21 cellular contexts compared by ENCODE assay signal in the genomic region with DNA sequence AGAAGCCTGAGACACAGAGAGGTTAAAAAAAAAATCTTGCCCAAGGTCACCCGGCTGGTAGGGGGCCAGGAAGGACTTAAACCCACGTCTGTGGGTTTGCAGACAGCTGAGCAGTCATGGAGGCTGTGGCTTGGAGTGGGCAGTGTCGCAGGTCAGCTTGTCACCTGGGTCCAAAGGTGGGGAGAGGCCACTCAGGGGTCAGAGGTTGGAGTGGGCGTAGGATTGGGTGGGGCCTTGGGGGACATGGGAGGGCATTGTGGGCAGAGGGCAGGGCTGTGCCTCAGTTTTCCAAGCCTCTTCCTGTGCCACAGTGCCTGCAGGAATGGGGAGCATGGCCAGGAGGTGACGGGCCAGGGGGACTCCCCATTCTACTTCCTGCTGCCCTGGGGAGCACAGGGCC. TPM values are rescaled to one million over a fixed set of nuclear protein-coding genes. Genes with fewer than 3 reads are reported as not detected.
DNase-seq lines count a peak whose midpoint lies in the region; ATAC-seq and TF ChIP-seq lines count a peak whose summit lies in the region.
"Had no signal": no experiment of that assay in that cellular context is flagged by ENCODE, and none has a peak within 500 bp of the region (broad histone marks: within the 10 kb centered on the region; RNA-seq: fewer than 3 reads in every experiment).

No MANE protein-coding gene starts in this region.

- peak overlapping the region; percentile 15 for H3K4me3 Mint-ChIP-seq in activated naive CD4-positive, alpha-beta T cell treated with anti-CD3 and anti-CD28 coated beads, Interleukin-2, amount 50 U/mL, for 24 hours
- no peak overlapping the region for H3K4me3 Mint-ChIP-seq in activated naive CD4-positive, alpha-beta T cell treated with anti-CD3 and anti-CD28 coated beads, Interleukin-2, amount 10 ng/mL, durations not matched to agents 7 days and 5 days
- no peak overlapping the region for H3K4me3 Mint-ChIP-seq in activated T-helper 1 cell treated with anti-CD3 and anti-CD28 coated beads, Interleukin-12 subunit alpha, Interleukin-12 subunit beta, Interleukin-2, Interleukin-4 antibody, amounts not matched to agents 30 ng/mL and 10 ng/mL and 1 ng/mL, durations not matched to agents 14 hours and 24 hours and 36 hours
- H3K4me3 Mint-ChIP-seq in endodermal cell = no peak overlapping the region
- H3K4me3 Mint-ChIP-seq: activated CD8-positive, alpha-beta memory T cell treated with anti-CD3 and anti-CD28 coated beads, Interleukin-2, amount 10 ng/mL, durations not matched to agents 7 days and 5 days; natural killer cell treated with Interleukin-12 subunit alpha and Interleukin-12 subunit beta and Interleukin-15 and Interleukin-18, amount 100 ng/mL, for 72 hours had no signal

- H3K36me3 Mint-ChIP-seq in activated naive CD4-positive, alpha-beta T cell treated with anti-CD3 and anti-CD28 coated beads, Interleukin-2, amount 50 U/mL, for 24 hours = no peaks in the 10 kb centered on the region
- H3K36me3 Mint-ChIP-seq in activated naive CD4-positive, alpha-beta T cell treated with anti-CD3 and anti-CD28 coated beads, Interleukin-2, amount 10 ng/mL, durations not matched to agents 7 days and 5 days = no peaks in the 10 kb centered on the region
- H3K36me3 Mint-ChIP-seq in activated T-helper 1 cell treated with anti-CD3 and anti-CD28 coated beads, Interleukin-12 subunit alpha, Interleukin-12 subunit beta, Interleukin-2, Interleukin-4 antibody, amounts not matched to agents 30 ng/mL and 10 ng/mL and 1 ng/mL, durations not matched to agents 14 hours and 24 hours and 36 hours (ENCODE audit: low read depth) = no peaks in the 10 kb centered on the region
- H3K36me3 Mint-ChIP-seq in endodermal cell (ENCODE audit: low read depth) = peaks cover 14% of the 10 kb centered on the region
- H3K36me3 Mint-ChIP-seq: activated CD8-positive, alpha-beta memory T cell treated with anti-CD3 and anti-CD28 coated beads, Interleukin-2, amount 10 ng/mL, durations not matched to agents 7 days and 5 days; natural killer cell treated with Interleukin-12 subunit alpha and Interleukin-12 subunit beta and Interleukin-15 and Interleukin-18, amount 100 ng/mL, for 72 hours had no signal

- 70 to 88% methylated on average over 2 to 5 of the region's 5 CpGs for WGBS in endodermal cell (ENCODE audit: insufficient coverage in 1 of 2, insufficient read length in 1 of 2), 2 experiments
- 44 to 51% (median 45%) methylated on average over 5 of the region's 5 CpGs for WGBS in spleen, 5 donors

- ATAC-seq in GM21447 (IDR thresholded peaks at IDR 0.05; ENCODE audit: unreplicated experiment) (no peak), HG03469 (IDR thresholded peaks at IDR 0.05; ENCODE audit: unreplicated experiment) (no peak)
- ATAC-seq: activated CD8-positive, alpha-beta memory T cell treated with anti-CD3 and anti-CD28 coated beads, Interleukin-2, amount 10 ng/mL, durations not matched to agents 7 days and 5 days; lower lobe of right lung; natural killer cell treated with Interleukin-12 subunit alpha and Interleukin-12 subunit beta and Interleukin-15 and Interleukin-18, amount 100 ng/mL, for 72 hours; PC-3 had no signal

- TF ChIP-seq POLR2A in spleen (IDR thresholded peaks at IDR 0.05) = no peak

- no peak overlapping the region for H3K27ac Mint-ChIP-seq in activated naive CD4-positive, alpha-beta T cell treated with anti-CD3 and anti-CD28 coated beads, Interleukin-2, amount 50 U/mL, for 24 hours
- no peak overlapping the region for H3K27ac Mint-ChIP-seq in activated naive CD4-positive, alpha-beta T cell treated with anti-CD3 and anti-CD28 coated beads, Interleukin-2, amount 10 ng/mL, durations not matched to agents 7 days and 5 days
- peak overlapping the region; percentile 18 for H3K27ac Mint-ChIP-seq in activated T-helper 1 cell treated with anti-CD3 and anti-CD28 coated beads, Interleukin-12 subunit alpha, Interleukin-12 subunit beta, Interleukin-2, Interleukin-4 antibody, amounts not matched to agents 30 ng/mL and 10 ng/mL and 1 ng/mL, durations not matched to agents 14 hours and 24 hours and 36 hours
- H3K27ac Mint-ChIP-seq in endodermal cell = no peak overlapping the region
- H3K27ac Mint-ChIP-seq: activated CD8-positive, alpha-beta memory T cell treated with anti-CD3 and anti-CD28 coated beads, Interleukin-2, amount 10 ng/mL, durations not matched to agents 7 days and 5 days; natural killer cell treated with Interleukin-12 subunit alpha and Interleukin-12 subunit beta and Interleukin-15 and Interleukin-18, amount 100 ng/mL, for 72 hours had no signal

- peaks cover 3% of the 10 kb centered on the region for H3K27me3 Mint-ChIP-seq in activated naive CD4-positive, alpha-beta T cell treated with anti-CD3 and anti-CD28 coated beads, Interleukin-2, amount 50 U/mL, for 24 hours
- H3K27me3 Mint-ChIP-seq in activated naive CD4-positive, alpha-beta T cell treated with anti-CD3 and anti-CD28 coated beads, Interleukin-2, amount 10 ng/mL, durations not matched to agents 7 days and 5 days = peaks cover 63% of the 10 kb centered on the region
- peaks cover 4% of the 10 kb centered on the region for H3K27me3 Mint-ChIP-seq in activated T-helper 1 cell treated with anti-CD3 and anti-CD28 coated beads, Interleukin-12 subunit alpha, Interleukin-12 subunit beta, Interleukin-2, Interleukin-4 antibody, amounts not matched to agents 30 ng/mL and 10 ng/mL and 1 ng/mL, durations not matched to agents 14 hours and 24 hours and 36 hours (ENCODE audit: insufficient read depth)
- H3K27me3 Mint-ChIP-seq in endodermal cell (ENCODE audit: insufficient read depth) = no peaks in the 10 kb centered on the region

- peaks cover 12% of the 10 kb centered on the region for H3K4me1 ChIP-seq in endodermal cell (ENCODE audit: control insufficient read depth, insufficient read depth, low read length)
- peaks cover 13 to 40% (median 24%) of the 10 kb centered on the region in 6 donors for H3K4me1 ChIP-seq in spleen

- H3K27ac ChIP-seq in endodermal cell (ENCODE audit: low read depth, low read length) (no peak overlapping the region), spleen (no peak overlapping the region)
- H3K27ac ChIP-seq: ascending aorta, lower lobe of right lung, testis had no signal

- H3K36me3 ChIP-seq in endodermal cell (ENCODE audit: control insufficient read depth, insufficient read depth, low read length) (peaks cover 16% of the 10 kb centered on the region), spleen (no peaks in the 10 kb centered on the region)
- H3K36me3 ChIP-seq: ascending aorta, lower lobe of right lung had no signal

- H3K9ac ChIP-seq in endodermal cell (ENCODE audit: extremely low read depth, low read length, poor library complexity, severe bottlenecking) = no peak overlapping the region

- CTCF ChIA-PET in activated naive CD4-positive, alpha-beta T cell treated with anti-CD3 and anti-CD28 coated beads, Interleukin-2, amount 10 ng/mL, durations not matched to agents 7 days and 5 days (lab: Charles Lee) = no interaction called here

- H3K4me1 Mint-ChIP-seq in activated naive CD4-positive, alpha-beta T cell treated with anti-CD3 and anti-CD28 coated beads, Interleukin-2, amount 50 U/mL, for 24 hours = peaks cover 6% of the 10 kb centered on the region
- peaks cover 21% of the 10 kb centered on the region for H3K4me1 Mint-ChIP-seq in activated naive CD4-positive, alpha-beta T cell treated with anti-CD3 and anti-CD28 coated beads, Interleukin-2, amount 10 ng/mL, durations not matched to agents 7 days and 5 days
- H3K4me1 Mint-ChIP-seq in activated T-helper 1 cell treated with anti-CD3 and anti-CD28 coated beads, Interleukin-12 subunit alpha, Interleukin-12 subunit beta, Interleukin-2, Interleukin-4 antibody, amounts not matched to agents 30 ng/mL and 10 ng/mL and 1 ng/mL, durations not matched to agents 14 hours and 24 hours and 36 hours (ENCODE audit: low read depth) = peaks cover 9% of the 10 kb centered on the region
- H3K4me1 Mint-ChIP-seq in endodermal cell = peaks cover 8% of the 10 kb centered on the region

- no peaks in the 10 kb centered on the region for H3K9me3 Mint-ChIP-seq in activated naive CD4-positive, alpha-beta T cell treated with anti-CD3 and anti-CD28 coated beads, Interleukin-2, amount 50 U/mL, for 24 hours
- no peaks in the 10 kb centered on the region for H3K9me3 Mint-ChIP-seq in activated naive CD4-positive, alpha-beta T cell treated with anti-CD3 and anti-CD28 coated beads, Interleukin-2, amount 10 ng/mL, durations not matched to agents 7 days and 5 days
- no peaks in the 10 kb centered on the region for H3K9me3 Mint-ChIP-seq in activated T-helper 1 cell treated with anti-CD3 and anti-CD28 coated beads, Interleukin-12 subunit alpha, Interleukin-12 subunit beta, Interleukin-2, Interleukin-4 antibody, amounts not matched to agents 30 ng/mL and 10 ng/mL and 1 ng/mL, durations not matched to agents 14 hours and 24 hours and 36 hours
- no peaks in the 10 kb centered on the region for H3K9me3 Mint-ChIP-seq in endodermal cell
- H3K9me3 Mint-ChIP-seq: natural killer cell treated with Interleukin-12 subunit alpha and Interleukin-12 subunit beta and Interleukin-15 and Interleukin-18, amount 100 ng/mL, for 72 hours had no signal

- TF ChIP-seq CTCF in endodermal cell (conservative IDR thresholded peaks at IDR 0.05) (no peak), spleen (IDR thresholded peaks at IDR 0.05 in 8 of 11, conservative IDR thresholded peaks at IDR 0.05 in 3 of 11) (no peak)

- no peak overlapping the region for H3K4me3 ChIP-seq in endodermal cell (ENCODE audit: low read length)
- H3K4me3 ChIP-seq in spleen = no peak overlapping the region
- H3K4me3 ChIP-seq: ascending aorta, lower lobe of right lung, testis had no signal

- no peak for DNase-seq in activated naive CD4-positive, alpha-beta T cell treated with anti-CD3 and anti-CD28 coated beads, Interleukin-2, amount 10 ng/mL, durations not matched to agents 7 days and 5 days
- DNase-seq in activated T-helper 1 cell treated with anti-CD3 and anti-CD28 coated beads, Interleukin-12 subunit alpha, Interleukin-12 subunit beta, Interleukin-2, Interleukin-4 antibody, amounts not matched to agents 30 ng/mL and 10 ng/mL and 1 ng/mL, durations not matched to agents 14 hours and 24 hours and 36 hours (ENCODE audit: low spot score) = no peak
- DNase-seq in endodermal cell = peak; percentile 35
- peak; percentile 53 for DNase-seq in spleen
- no peak for DNase-seq in T-helper 9 cell
- DNase-seq: activated CD8-positive, alpha-beta memory T cell treated with anti-CD3 and anti-CD28 coated beads, Interleukin-2, amount 10 ng/mL, durations not matched to agents 7 days and 5 days; activated naive CD4-positive, alpha-beta T cell treated with anti-CD3 and anti-CD28 coated beads, Interleukin-2, amount 50 U/mL, for 16 hours; central memory CD4-positive, alpha-beta T cell; GOT3; IMR-90; lower lobe of right lung; PC-3; SHP77; stimulated activated CD4-positive, alpha-beta T cell treated with anti-CD3 and anti-CD28 coated beads, Interleukin-15, amount 100 ng/mL, for 24 hours; stimulated activated naive CD4-positive, alpha-beta T cell; testis had no signal

- no peaks in the 10 kb centered on the region for H3K27me3 ChIP-seq in endodermal cell (ENCODE audit: control insufficient read depth, insufficient read depth, low read length, poor library complexity, severe bottlenecking)
- H3K27me3 ChIP-seq in spleen (replicated peaks in 1 of 7) = peaks cover 5 to 39% (median 18%) of the 10 kb centered on the region in 7 donors
- H3K27me3 ChIP-seq: ascending aorta, testis had no signal

- intact Hi-C loops in activated T-helper 1 cell treated with anti-CD3 and anti-CD28 coated beads, Interleukin-12 subunit alpha, Interleukin-12 subunit beta, Interleukin-2, Interleukin-4 antibody, amounts not matched to agents 30 ng/mL and 10 ng/mL and 1 ng/mL, durations not matched to agents 14 hours and 24 hours and 36 hours (cut with micrococcal nuclease) = loop anchor here (5.0 kb wide), 3 partner anchors 259 to 371 kb away; a partner anchor contains a TSS
- intact Hi-C loops in spleen (cut with DNase I; ENCODE audit: low total_unique reads) = no loop called here

- H3K9me3 ChIP-seq in endodermal cell (ENCODE audit: control insufficient read depth, low read length) (no peaks in the 10 kb centered on the region), spleen (no peaks in the 10 kb centered on the region)
- H3K9me3 ChIP-seq: ascending aorta, lower lobe of right lung, testis had no signal

RNA-seq across cellular contexts. Expression of a gene that starts 2.0 kb away (rescaled TPM):
- total RNA-seq in activated T-helper 1 cell treated with anti-CD3 and anti-CD28 coated beads, Interleukin-12 subunit alpha, Interleukin-12 subunit beta, Interleukin-2, Interleukin-4 antibody, amounts not matched to agents 30 ng/mL and 10 ng/mL and 1 ng/mL, durations not matched to agents 14 hours and 24 hours and 36 hours = 1.5 and 1.7 TPM in 2 replicates
- total RNA-seq in endodermal cell = 10 to 100 TPM; 81.9 to 95.9 TPM
- 76.8 TPM for polyA plus RNA-seq in endodermal cell (2013, experiment 1 of 2)
- polyA plus RNA-seq in endodermal cell (2013, experiment 2 of 2) = 71.1 TPM
- total RNA-seq in spleen = 100 to 1,000 TPM in 1 of 7 donors, 10 to 100 TPM in 6; 22.3 to 115 (median 70.2) TPM
- 10 to 100 TPM in 1 of 3 donors, 1 to 10 TPM in 2; 9.4 to 31.3 (median 9.6) TPM for polyA plus RNA-seq in spleen

RNA-seq across cellular contexts. Expression of a gene that starts 17.4 kb away (rescaled TPM):
- 32.1 and 34.9 TPM in 2 replicates for total RNA-seq in activated T-helper 1 cell treated with anti-CD3 and anti-CD28 coated beads, Interleukin-12 subunit alpha, Interleukin-12 subunit beta, Interleukin-2, Interleukin-4 antibody, amounts not matched to agents 30 ng/mL and 10 ng/mL and 1 ng/mL, durations not matched to agents 14 hours and 24 hours and 36 hours
- total RNA-seq in endodermal cell (10 to 100 TPM; 37.2 to 42.3 TPM), spleen (10 to 100 TPM; 13.7 to 32.3 (median 18.2) TPM)
- polyA plus RNA-seq in endodermal cell (2013, experiment 1 of 2) = 26.0 TPM
- 21.5 TPM for polyA plus RNA-seq in endodermal cell (2013, experiment 2 of 2)
- 10 to 100 TPM in 2 of 3 donors, 1 to 10 TPM in 1; 8.9 to 11.5 (median 10.7) TPM for polyA plus RNA-seq in spleen

Comparison
In these comparisons a context has a peak if more than half of its experiments do, and no peak if none do; other contexts are left out.
1. DNase-seq: peak in endodermal cell (single experiment) and spleen (single experiment); none in activated naive CD4-positive, alpha-beta T cell treated with anti-CD3 and anti-CD28 coated beads, Interleukin-2, amount 10 ng/mL, durations not matched to agents 7 days and 5 days (single experiment), activated T-helper 1 cell treated with anti-CD3 and anti-CD28 coated beads, Interleukin-12 subunit alpha, Interleukin-12 subunit beta, Interleukin-2, Interleukin-4 antibody, amounts not matched to agents 30 ng/mL and 10 ng/mL and 1 ng/mL, durations not matched to agents 14 hours and 24 hours and 36 hours (single experiment) and T-helper 9 cell (single experiment).